ENCODE assay signal across 14 cellular contexts in the genomic region with DNA sequence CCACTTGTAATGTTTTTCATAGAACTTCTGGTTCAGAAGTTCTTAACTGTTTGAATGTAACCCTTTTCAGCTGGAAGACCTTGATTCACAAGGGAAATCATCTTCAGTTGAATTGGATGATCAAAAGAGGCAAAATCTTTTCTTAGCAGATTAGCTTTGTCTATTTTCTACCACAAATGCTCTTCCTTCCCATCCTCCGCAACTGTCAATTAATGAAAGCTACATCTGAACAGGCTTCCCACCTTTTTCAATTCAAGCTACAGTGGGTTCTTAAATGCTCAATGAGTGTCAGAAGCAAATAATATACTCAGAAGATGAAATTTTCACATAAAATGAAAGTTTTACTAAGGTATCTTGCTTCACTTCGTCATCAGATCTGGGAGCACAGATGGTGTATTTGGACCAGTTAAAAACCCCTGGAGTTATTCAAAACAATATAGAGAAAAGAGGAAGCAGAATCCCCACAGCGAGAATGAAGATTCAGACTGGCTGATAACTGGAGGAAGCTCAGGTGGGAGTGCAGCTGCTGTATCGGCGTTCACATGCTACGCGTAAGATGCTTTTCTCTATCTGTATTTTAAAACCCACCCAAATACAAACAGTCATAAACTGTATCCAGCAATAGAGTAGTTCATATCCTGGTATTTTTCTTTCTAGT. TPM values are rescaled to one million over a fixed set of nuclear protein-coding genes. Genes with fewer than 3 reads are reported as not detected.
DNase-seq lines count a peak whose midpoint lies in the region; ATAC-seq and TF ChIP-seq lines count a peak whose summit lies in the region.
"Had no signal": no experiment of that assay in that cellular context is flagged by ENCODE, and none has a peak within 500 bp of the region (broad histone marks: within the 10 kb centered on the region; RNA-seq: fewer than 3 reads in every experiment).

No MANE protein-coding gene starts in this region.

- TF ChIP-seq POLR2A in uterus (IDR thresholded peaks at IDR 0.05): no peak
- TF ChIP-seq POLR2A in gastroesophageal sphincter (IDR thresholded peaks at IDR 0.05): no peak

- intact Hi-C loops in activated B cell treated with CpG ODN at 0.5 μM for 24 hours (cut with micrococcal nuclease): loop anchor here (1.0 to 5.0 kb wide), 4 partner anchors 11 to 41 kb away; partner anchors contain the start of genes QRSL1 and RTN4IP1
- intact Hi-C loops in uterus (cut with DNase I; ENCODE audit: low total_unique reads): no loop called here

- H3K36me3 Mint-ChIP-seq in activated B cell treated with CpG ODN at 0.5 μM for 24 hours (ENCODE audit: low read depth): peaks cover 62% of the 10 kb centered on the region

- no peak for TF ChIP-seq EP300 in gastroesophageal sphincter (IDR thresholded peaks at IDR 0.05)

- H3K4me1 ChIP-seq in uterus (no peaks in the 10 kb centered on the region), gastroesophageal sphincter (no peaks in the 10 kb centered on the region)
- H3K4me1 ChIP-seq: suprapubic skin had no signal

- H3K4me1 Mint-ChIP-seq in activated B cell treated with CpG ODN at 0.5 μM for 24 hours: peaks cover 48% of the 10 kb centered on the region

- H3K36me3 ChIP-seq in uterus (no peaks in the 10 kb centered on the region), gastroesophageal sphincter (peaks cover 7 to 81% of the 10 kb centered on the region in 2 donors)

- H3K27ac Mint-ChIP-seq in activated B cell treated with CpG ODN at 0.5 μM for 24 hours: peak overlapping the region; percentile 96
- H3K27ac Mint-ChIP-seq: activated T-cell treated with anti-CD3 and anti-CD28 coated beads, Interleukin-2, amount 50 U/mL, for 24 hours; T-helper 1 cell treated with Interleukin-12 subunit alpha and Interleukin-12 subunit beta and Interleukin-4 antibody, amounts not matched to agents 30 μg/mL and 1 μg/mL, for 36 hours had no signal

- peak overlapping the region; percentile 84 for H3K4me3 Mint-ChIP-seq in activated B cell treated with CpG ODN at 0.5 μM for 24 hours
- H3K4me3 Mint-ChIP-seq: activated T-cell treated with anti-CD3 and anti-CD28 coated beads, Interleukin-2, amount 50 U/mL, for 24 hours; T-helper 1 cell treated with Interleukin-12 subunit alpha and Interleukin-12 subunit beta and Interleukin-4 antibody, amounts not matched to agents 30 μg/mL and 1 μg/mL, for 36 hours had no signal

- H3K27me3 ChIP-seq in uterus (no peaks in the 10 kb centered on the region), gastroesophageal sphincter (no peaks in the 10 kb centered on the region)
- H3K27me3 ChIP-seq: suprapubic skin had no signal

- TF ChIP-seq CTCF in activated B cell treated with CpG ODN at 0.5 μM for 24 hours (IDR thresholded peaks at IDR 0.05) (no peak), uterus (IDR thresholded peaks at IDR 0.05) (no peak), gastroesophageal sphincter (IDR thresholded peaks at IDR 0.05) (no peak)

- no peaks in the 10 kb centered on the region for H3K9me3 Mint-ChIP-seq in activated B cell treated with CpG ODN at 0.5 μM for 24 hours
- H3K9me3 Mint-ChIP-seq: activated T-cell treated with anti-CD3 and anti-CD28 coated beads, Interleukin-2, amount 50 U/mL, for 24 hours; T-helper 1 cell treated with Interleukin-12 subunit alpha and Interleukin-12 subunit beta and Interleukin-4 antibody, amounts not matched to agents 30 μg/mL and 1 μg/mL, for 36 hours had no signal

- H3K27me3 Mint-ChIP-seq in activated B cell treated with CpG ODN at 0.5 μM for 24 hours: no peaks in the 10 kb centered on the region
- H3K27me3 Mint-ChIP-seq: activated T-cell treated with anti-CD3 and anti-CD28 coated beads, Interleukin-2, amount 50 U/mL, for 24 hours had no signal

- WGBS in gastroesophageal sphincter (ENCODE audit: low coverage in 1 of 2), 2 donors: 91% methylated on average over 4 to 7 of the region's 7 CpGs

- POLR2A ChIA-PET in activated B cell treated with CpG ODN at 0.5 μM for 24 hours (lab: Charles Lee): interaction anchor here (0.6 to 3.5 kb wide), 15 partner anchors 8 to 325 kb away, joined by 3 to 36 read pairs (median 4); partner anchors contain the start of genes CD24, QRSL1 and RTN4IP1

- H3K4me3 ChIP-seq in uterus: no peak overlapping the region
- no peak overlapping the region for H3K4me3 ChIP-seq in gastroesophageal sphincter
- H3K4me3 ChIP-seq: suprapubic skin had no signal

- H3K27ac ChIP-seq in uterus: no peak overlapping the region
- no peak overlapping the region for H3K27ac ChIP-seq in gastroesophageal sphincter
- H3K27ac ChIP-seq: C4-2B, suprapubic skin had no signal

- ATAC-seq in GM18858 (IDR thresholded peaks at IDR 0.05; ENCODE audit: unreplicated experiment): peak; percentile 88
- ATAC-seq in GM21737 (IDR thresholded peaks at IDR 0.05; ENCODE audit: unreplicated experiment): peak; percentile 76
- ATAC-seq in HG03432 (IDR thresholded peaks at IDR 0.05; ENCODE audit: unreplicated experiment): peak; percentile 86
- ATAC-seq in activated B cell treated with CpG ODN at 0.5 μM for 24 hours (ENCODE audit: low read depth): peak; percentile 96
- ATAC-seq in HG03175 (IDR thresholded peaks at IDR 0.05; ENCODE audit: unreplicated experiment): no peak
- ATAC-seq in gastroesophageal sphincter: no peak

- CTCF ChIA-PET in activated B cell treated with CpG ODN at 0.5 μM for 24 hours (lab: Charles Lee): interaction anchor here (1.0 to 2.1 kb wide), 3 partner anchors 9 to 66 kb away, joined by 3 to 6 read pairs (median 5); no protein-coding TSS in a partner anchor

- DNase-seq in activated B cell treated with CpG ODN at 0.5 μM for 24 hours (no peak), GF-D8 (lab: John Stamatoyannopoulos, UW) (no peak), uterus (no peak)
- DNase-seq: activated T-cell treated with anti-CD3 and anti-CD28 coated beads, Interleukin-2, amount 50 U/mL, for 24 hours; NCI-H774; stimulated activated CD4-positive, alpha-beta T cell treated with anti-CD3 and anti-CD28 coated beads, Interleukin-4, amount 100 ng/mL, for 1 hour had no signal

- H3K9me3 ChIP-seq in uterus: no peaks in the 10 kb centered on the region
- no peaks in the 10 kb centered on the region for H3K9me3 ChIP-seq in gastroesophageal sphincter
- H3K9me3 ChIP-seq: suprapubic skin had no signal

RNA-seq across cellular contexts. Expression of gene QRSL1, which starts 19.4 kb away (rescaled TPM):
- total RNA-seq in activated B cell treated with CpG ODN at 0.5 μM for 24 hours (28.4 and 31.1 TPM in 2 replicates), uterus (10 to 100 TPM; 10.9 to 22.0 (median 13.3) TPM), gastroesophageal sphincter (10 to 100 TPM in 2 of 4 donors, 1 to 10 TPM in 2; 7.5 to 10.3 (median 9.5) TPM)

RNA-seq across cellular contexts. Expression of gene RTN4IP1, which starts 19.5 kb away (rescaled TPM):
- 9.9 and 11.2 TPM in 2 replicates for total RNA-seq in activated B cell treated with CpG ODN at 0.5 μM for 24 hours
- 1 to 10 TPM in 3 of 4 donors, not detected in 1; 2.0 to 5.9 (median 5.8) TPM for total RNA-seq in uterus
- total RNA-seq in gastroesophageal sphincter: 1 to 10 TPM; 2.3 to 5.3 (median 3.5) TPM

Comparison
In these comparisons a context has a peak if more than half of its experiments do, and no peak if none do; other contexts are left out.
1. ATAC-seq: peak in GM18858 (single experiment), GM21737 (single experiment), HG03432 (single experiment) and activated B cell treated with CpG ODN at 0.5 μM for 24 hours (single experiment); none in HG03175 (single experiment) and gastroesophageal sphincter (single experiment).